Comparison of ENCODE assay signal across 8 cellular contexts in the genomic region with DNA sequence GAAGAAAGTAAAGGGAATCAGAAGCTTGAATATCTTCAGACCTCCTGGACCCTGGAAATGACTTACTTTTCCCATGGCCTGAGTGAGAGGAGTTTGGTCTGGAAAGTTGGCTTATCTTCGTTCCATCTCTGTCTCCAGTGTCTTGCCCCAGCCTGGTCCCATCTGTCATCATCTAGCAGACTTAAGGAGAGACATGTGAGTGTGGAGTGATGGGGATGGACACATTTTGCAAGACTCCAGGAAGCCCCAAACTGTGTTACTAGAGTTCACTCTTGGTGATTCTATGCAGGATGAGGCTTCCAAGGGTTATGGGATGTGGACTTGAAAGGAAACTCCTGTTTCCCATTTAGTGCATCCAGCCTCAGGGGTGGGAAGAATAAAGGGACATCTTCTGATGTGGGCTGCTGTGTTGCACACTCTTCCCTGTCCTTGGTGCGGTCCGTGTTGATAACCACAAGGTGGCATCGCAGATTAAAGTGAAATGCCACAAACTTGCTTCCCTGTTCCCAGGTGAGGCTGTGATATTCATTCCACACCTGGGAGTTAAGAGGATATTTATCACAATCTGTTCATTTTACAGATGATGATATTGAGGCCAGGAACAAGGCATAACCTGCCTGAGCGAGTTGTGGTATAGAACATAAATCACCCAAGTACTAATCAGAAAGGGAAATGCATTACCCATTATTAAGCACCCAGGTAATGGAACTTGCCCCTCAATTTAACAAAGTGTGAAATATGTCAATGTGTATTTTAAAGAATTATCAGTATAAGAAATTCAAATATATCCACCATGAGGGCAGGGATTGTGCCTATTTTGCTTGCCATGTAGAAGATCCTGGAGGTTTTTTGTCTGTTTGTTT.
A peak's percentile ranks its signal among the peaks of the same experiment; 100 is the strongest.
DNase-seq lines count a peak whose midpoint lies in the region; ATAC-seq and TF ChIP-seq lines count a peak whose summit lies in the region.

No MANE protein-coding gene starts in this region.

- H2AFZ ChIP-seq in osteoblast (ENCODE audit: low read length): peak overlapping the region; percentile 6

- ATAC-seq in natural killer cell: no peak

- no peaks in the 10 kb centered on the region for H3K27me3 ChIP-seq in osteoblast (ENCODE audit: insufficient read depth, low read length)

- no peaks in the 10 kb centered on the region for H3K4me1 Mint-ChIP-seq in activated T-cell treated with anti-CD3 and anti-CD28 coated beads, Interleukin-2, amount 50 U/mL, for 24 hours (ENCODE audit: low read depth)
- H3K4me1 Mint-ChIP-seq in natural killer cell: no peaks in the 10 kb centered on the region

- H3K4me1 ChIP-seq in osteoblast (ENCODE audit: insufficient read depth, low read length): peaks cover 7% of the 10 kb centered on the region

- H3K27me3 Mint-ChIP-seq in activated T-cell treated with anti-CD3 and anti-CD28 coated beads, Interleukin-2, amount 50 U/mL, for 24 hours: peaks cover 2% of the 10 kb centered on the region
- H3K27me3 Mint-ChIP-seq in natural killer cell (ENCODE audit: low read depth in 2 of 2): no peaks in the 10 kb centered on the region

- H3K4me3 Mint-ChIP-seq in activated T-cell treated with anti-CD3 and anti-CD28 coated beads, Interleukin-2, amount 50 U/mL, for 24 hours: no peak overlapping the region
- no peak overlapping the region for H3K4me3 Mint-ChIP-seq in natural killer cell

- no peaks in the 10 kb centered on the region for H4K20me1 ChIP-seq in osteoblast (ENCODE audit: insufficient read depth, low read length)

- H3K79me2 ChIP-seq in osteoblast (ENCODE audit: insufficient read depth, low read length): no peaks in the 10 kb centered on the region

- H3K4me3 ChIP-seq in epithelial cell of proximal tubule (ENCODE audit: low read depth, low read length) (no peak overlapping the region), osteoblast (ENCODE audit: insufficient read depth, low read length) (no peak overlapping the region)

- H3K36me3 ChIP-seq in osteoblast (ENCODE audit: insufficient read depth, low read length): no peaks in the 10 kb centered on the region

- DNase-seq in NCI-H510A treated with DMSO at 0.1 percent for 48 hours (lab: John Stamatoyannopoulos, UW) (peak; percentile 37), NCI-H510A (lab: John Stamatoyannopoulos, UW) (no peak), NCI-H748 treated with DMSO at 0.1 percent for 48 hours (lab: John Stamatoyannopoulos, UW) (peak; percentile 46), epithelial cell of proximal tubule (ENCODE audit: low read depth) (no peak), osteoblast (ENCODE audit: insufficient read length, low spot score, missing footprints) (peak; percentile 18), putamen (ENCODE audit: low spot score) (no peak), natural killer cell (no peak)
- no peak for DNase-seq in activated T-cell treated with anti-CD3 and anti-CD28 coated beads, Interleukin-2, amount 50 U/mL, for 24 hours

- no peak overlapping the region for H3K4me2 ChIP-seq in osteoblast (ENCODE audit: insufficient read depth, low read length)

- peak overlapping the region; percentile 14 for H3K27ac ChIP-seq in osteoblast (ENCODE audit: low read depth, low read length)

- H3K36me3 Mint-ChIP-seq in activated T-cell treated with anti-CD3 and anti-CD28 coated beads, Interleukin-2, amount 50 U/mL, for 24 hours (ENCODE audit: low read depth): no peaks in the 10 kb centered on the region
- no peaks in the 10 kb centered on the region for H3K36me3 Mint-ChIP-seq in natural killer cell

- H3K9me3 Mint-ChIP-seq in activated T-cell treated with anti-CD3 and anti-CD28 coated beads, Interleukin-2, amount 50 U/mL, for 24 hours: no peaks in the 10 kb centered on the region
- peaks cover 4 to 5% of the 10 kb centered on the region in 2 donors for H3K9me3 Mint-ChIP-seq in natural killer cell

- no peak overlapping the region for H3K27ac Mint-ChIP-seq in activated T-cell treated with anti-CD3 and anti-CD28 coated beads, Interleukin-2, amount 50 U/mL, for 24 hours
- no peak overlapping the region for H3K27ac Mint-ChIP-seq in natural killer cell

- TF ChIP-seq CTCF in epithelial cell of proximal tubule (conservative IDR thresholded peaks at IDR 0.05; ENCODE audit: low read depth, low read length) (peak; percentile 87), osteoblast (IDR thresholded peaks at IDR 0.05; ENCODE audit: extremely low read depth, low read depth, low read length) (peak; percentile 71), natural killer cell (IDR thresholded peaks at IDR 0.05) (no peak)

- intact Hi-C loops in natural killer cell (cut with micrococcal nuclease): no loop called here

- no peaks in the 10 kb centered on the region for H3K9me3 ChIP-seq in osteoblast (ENCODE audit: low read depth, low read length)

Comparison
In these comparisons a context has a peak if more than half of its experiments do, and no peak if none do; other contexts are left out.
1. DNase-seq: peak in NCI-H510A treated with DMSO at 0.1 percent for 48 hours (single experiment), NCI-H748 treated with DMSO at 0.1 percent for 48 hours (single experiment) and osteoblast (single experiment); none in NCI-H510A (single experiment), epithelial cell of proximal tubule (single experiment), putamen (single experiment), activated T-cell treated with anti-CD3 and anti-CD28 coated beads, Interleukin-2, amount 50 U/mL, for 24 hours (single experiment) and natural killer cell (single experiment).